Comparison of ENCODE assay signal across 9 cellular contexts in the genomic region with DNA sequence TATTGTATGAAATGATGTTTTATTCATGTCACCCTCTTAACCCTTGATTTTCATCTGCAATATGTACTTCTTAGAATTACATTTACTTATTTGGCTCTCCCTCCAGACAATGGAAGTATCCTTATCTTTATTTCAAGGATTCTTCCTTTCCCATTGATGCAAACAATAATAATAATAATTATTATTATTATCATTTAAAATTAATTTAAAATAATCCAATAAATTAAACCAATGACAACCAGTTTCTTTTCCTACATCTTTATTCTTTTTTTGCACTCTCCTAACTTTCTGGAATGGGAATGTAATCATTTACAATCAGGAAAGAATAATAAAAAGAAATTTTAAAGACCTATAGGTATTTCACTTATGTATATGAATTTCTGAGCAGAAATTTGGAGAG.
"Had no signal": no experiment of that assay in that cellular context is flagged by ENCODE, and none has a peak within 500 bp of the region (broad histone marks: within the 10 kb centered on the region; RNA-seq: fewer than 3 reads in every experiment).

No MANE protein-coding gene starts in this region.

- H3K4me3 ChIP-seq: GM23248, HAP-1, K562 had no signal

- FAIRE-seq: HTR-8/SVneo, K562 had no signal

- H3K9me3 Mint-ChIP-seq: HFFc6 had no signal

- H3K4me1 ChIP-seq: HAP-1 had no signal

- H3K36me3 ChIP-seq: HAP-1 had no signal

- H3K4me3 Mint-ChIP-seq: HFFc6 had no signal

- H3K9me3 ChIP-seq: HAP-1 had no signal

- H3K27ac ChIP-seq: GM23248 had no signal

- DNase-seq: GM23248, GOT3, H7, HFFc6, IMR-90 had no signal

- H3K27ac Mint-ChIP-seq: HFFc6 had no signal

- ATAC-seq: HCT116, K562 had no signal
